In genomic region chr6:2862712-2863174, GRCh38 we compare ENCODE assay signal across 10 cellular contexts. TPM values are rescaled to one million over a fixed set of nuclear protein-coding genes. Genes with fewer than 3 reads are reported as not detected.
A peak's percentile ranks its signal among the peaks of the same experiment; 100 is the strongest.
DNase-seq lines count a peak whose midpoint lies in the region; ATAC-seq and TF ChIP-seq lines count a peak whose summit lies in the region.
"Had no signal": no experiment of that assay in that cellular context is flagged by ENCODE, and none has a peak within 500 bp of the region (broad histone marks: within the 10 kb centered on the region; RNA-seq: fewer than 3 reads in every experiment).

No MANE protein-coding gene starts in this region.

- H3K4me3 ChIP-seq in esophagus muscularis mucosa: no peak overlapping the region
- no peak overlapping the region for H3K4me3 ChIP-seq in lower leg skin (ENCODE audit: low read depth, poor library complexity, severe bottlenecking)

- H3K36me3 ChIP-seq in esophagus muscularis mucosa: no peaks in the 10 kb centered on the region

- DNase-seq in esophagus muscularis mucosa (ENCODE audit: extremely low spot score) (peak; percentile 42), lower leg skin (ENCODE audit: low spot score in 2 of 2) (no peak), NCI-H2171 (lab: John Stamatoyannopoulos, UW) (no peak), COLO829 (ENCODE audit: low spot score) (no peak), NCI-H1092 (lab: John Stamatoyannopoulos, UW) (no peak)
- DNase-seq: foreskin keratinocyte had no signal

- peaks cover 6 to 31% (median 17%) of the 10 kb centered on the region in 4 donors for H3K4me1 ChIP-seq in esophagus muscularis mucosa

- peaks cover 5% of the 10 kb centered on the region for H3K36me3 Mint-ChIP-seq in IgD-negative memory B cell

- no peaks in the 10 kb centered on the region for H3K9me3 ChIP-seq in esophagus muscularis mucosa

- ATAC-seq in GM18861 (IDR thresholded peaks at IDR 0.05; ENCODE audit: unreplicated experiment): peak; percentile 53
- ATAC-seq in GM21717 (IDR thresholded peaks at IDR 0.05; ENCODE audit: unreplicated experiment): peak; percentile 45
- ATAC-seq: foreskin keratinocyte had no signal

- TF ChIP-seq POLR2A in esophagus muscularis mucosa (IDR thresholded peaks at IDR 0.05; ENCODE audit: low read depth) (no peak), lower leg skin (IDR thresholded peaks at IDR 0.05) (no peak)

- H3K27me3 ChIP-seq in esophagus muscularis mucosa: no peaks in the 10 kb centered on the region
- H3K27me3 ChIP-seq: foreskin keratinocyte had no signal

- H3K9me3 Mint-ChIP-seq in IgD-negative memory B cell: no peaks in the 10 kb centered on the region

- TF ChIP-seq CTCF in esophagus muscularis mucosa (IDR thresholded peaks at IDR 0.05) (no peak), lower leg skin (IDR thresholded peaks at IDR 0.05) (no peak)

- peak overlapping the region; percentile 16 to 86 (median 74) for H3K4me3 Mint-ChIP-seq in IgD-negative memory B cell

- intact Hi-C loops in esophagus muscularis mucosa (cut with DNase I): no loop called here
- intact Hi-C loops in lower leg skin (cut with DNase I; ENCODE audit: low total_unique reads): no loop called here

- 61% methylated on average over 3 of the region's 3 CpGs for WGBS in esophagus muscularis mucosa
- 64 to 78% methylated on average over 3 of the region's 3 CpGs for WGBS in lower leg skin, 2 donors

- peak overlapping the region; percentile 83 to 96 (median 93) for H3K27ac Mint-ChIP-seq in IgD-negative memory B cell

- peaks cover 3% of the 10 kb centered on the region for H3K27me3 Mint-ChIP-seq in IgD-negative memory B cell

- no peak for TF ChIP-seq EP300 in esophagus muscularis mucosa (IDR thresholded peaks at IDR 0.05)

- peaks cover 49 to 69% (median 57%) of the 10 kb centered on the region in 3 donors for H3K4me1 Mint-ChIP-seq in IgD-negative memory B cell

- H3K27ac ChIP-seq in esophagus muscularis mucosa (replicated peaks in 1 of 4): no peak overlapping the region
- H3K27ac ChIP-seq: foreskin keratinocyte, HL-60 had no signal

RNA-seq across cellular contexts. Expression of gene SERPINB1, which starts 21.1 kb away (rescaled TPM):
- polyA plus RNA-seq in IgD-negative memory B cell: 85.6 TPM
- 100 to 1,000 TPM in 1 of 4 donors, 10 to 100 TPM in 3; 23.3 to 123 (median 29.9) TPM for total RNA-seq in esophagus muscularis mucosa
- 10 to 100 TPM; 12.6 to 41.1 (median 17.6) TPM for total RNA-seq in lower leg skin

RNA-seq across cellular contexts. Expression of gene SERPINB9, which starts 40.4 kb away (rescaled TPM):
- 20.1 TPM for polyA plus RNA-seq in IgD-negative memory B cell
- total RNA-seq in esophagus muscularis mucosa: 10 to 100 TPM in 1 of 4 donors, 1 to 10 TPM in 3; 5.4 to 17.7 (median 6.2) TPM
- 1 to 10 TPM in 2 of 4 donors, under 1 TPM in 2; 0.42 to 3.9 (median 1.5) TPM for total RNA-seq in lower leg skin
